ENCODE assay signal across 9 cellular contexts in genomic region chr10:103555712-103556111, GRCh38.
DNase-seq lines count a peak whose midpoint lies in the region; ATAC-seq, FAIRE-seq and TF ChIP-seq lines count a peak whose summit lies in the region.
"Had no signal": no experiment of that assay in that cellular context is flagged by ENCODE, and none has a peak within 500 bp of the region (broad histone marks: within the 10 kb centered on the region; RNA-seq: fewer than 3 reads in every experiment).

No MANE protein-coding gene starts in this region.

- no peak for ATAC-seq in HG02981 (IDR thresholded peaks at IDR 0.05; ENCODE audit: unreplicated experiment)
- no peak for ATAC-seq in HG03159 (IDR thresholded peaks at IDR 0.05; ENCODE audit: unreplicated experiment)

- peaks cover 0 to 2% of the 10 kb centered on the region in 2 experiments for H4K20me1 ChIP-seq in H1 (replicated peaks in 1 of 2; ENCODE audit: control insufficient read depth in 1 of 2, insufficient read depth in 2 of 2, low read length in 2 of 2)

- DNase-seq in BE2C (no peak), H1 (ENCODE audit: low read depth in 1 of 2, low spot score in 2 of 2) (no peak), osteocyte (ENCODE audit: extremely low spot score, unreplicated experiment) (no peak), NCI-H1092 (lab: John Stamatoyannopoulos, UW) (no peak), NCI-H2196 (lab: John Stamatoyannopoulos, UW; ENCODE audit: unreplicated experiment) (no peak)
- DNase-seq: NCI-H1436 treated with DMSO at 0.1 percent for 48 hours had no signal

- no peak overlapping the region for H2BK20ac ChIP-seq in H1 (ENCODE audit: low read length)

- no peaks in the 10 kb centered on the region for H3K79me1 ChIP-seq in H1 (ENCODE audit: low read depth, low read length)

- H3K14ac ChIP-seq in H1 (ENCODE audit: insufficient read length): no peak overlapping the region

- no peak overlapping the region for H4K8ac ChIP-seq in H1 (ENCODE audit: extremely low read depth, insufficient read depth, low read length)

- TF ChIP-seq CTCF in BE2C (IDR thresholded peaks at IDR 0.05; ENCODE audit: low read depth, low read length): no peak
- no peak for TF ChIP-seq CTCF in H1 (IDR thresholded peaks at IDR 0.05; ENCODE audit: control extremely low read depth in 1 of 3, insufficient read depth in 1 of 3, low read depth in 1 of 3, low read length in 3 of 3)
- no peak for TF ChIP-seq CTCF in osteocyte (IDR thresholded peaks at IDR 0.05)

- H3K23ac ChIP-seq in H1 (ENCODE audit: insufficient read length): no peak overlapping the region

- H3K9me3 Mint-ChIP-seq in osteocyte (ENCODE audit: unreplicated experiment): no peaks in the 10 kb centered on the region

- H3K4me1 Mint-ChIP-seq in osteocyte (ENCODE audit: unreplicated experiment): peaks cover 9% of the 10 kb centered on the region

- H3K27ac ChIP-seq in HUES48 (ENCODE audit: low read depth, low read length): no peak overlapping the region
- no peak overlapping the region for H3K27ac ChIP-seq in H1 (ENCODE audit: low read depth, low read length)

- no peak for FAIRE-seq in H1 (lab: Jason Lieb, UNC)

- CTCF ChIA-PET in H1 (lab: Charles Lee; ENCODE audit: partially characterized antibody): interaction anchor here (1.4 to 3.1 kb wide), 5 partner anchors 8 to 63 kb away, joined by 3 to 14 read pairs (median 5); partner anchors contain the start of gene NEURL1

- no peak overlapping the region for H3K27ac Mint-ChIP-seq in osteocyte (ENCODE audit: unreplicated experiment)

- no peak for TF ChIP-seq EP300 in H1 (IDR thresholded peaks at IDR 0.05; ENCODE audit: borderline replicate concordance in 1 of 2, low read depth in 2 of 2, low read length in 2 of 2)

- no peak overlapping the region for H3K4ac ChIP-seq in H1 (replicated peaks; ENCODE audit: insufficient read length, low read depth, low read length)

- H4K5ac ChIP-seq in H1 (ENCODE audit: insufficient read length, low read depth, low read length): no peak overlapping the region

- peak overlapping the region; percentile 54 for H3K4me3 Mint-ChIP-seq in osteocyte (ENCODE audit: unreplicated experiment)

- H2BK15ac ChIP-seq in H1 (ENCODE audit: low read length): no peak overlapping the region

- no peak overlapping the region for H2BK120ac ChIP-seq in H1 (replicated peaks; ENCODE audit: low read depth, low read length)

- H3K36me3 Mint-ChIP-seq in osteocyte (ENCODE audit: unreplicated experiment): no peaks in the 10 kb centered on the region

- H3K56ac ChIP-seq in H1 (replicated peaks; ENCODE audit: insufficient read length, low read depth, low read length): no peak overlapping the region

- peak overlapping the region; percentile 60; the same call in 1 of the 2 replicates for H2BK12ac ChIP-seq in H1 (ENCODE audit: low read depth, low read length)

- no peaks in the 10 kb centered on the region for H3K27me3 ChIP-seq in BE2C
- H3K27me3 ChIP-seq in HUES48 (ENCODE audit: control insufficient read depth, insufficient read depth, low read length): peaks cover 20% of the 10 kb centered on the region
- H3K27me3 ChIP-seq in H1 (replicated peaks in 1 of 4; ENCODE audit: control insufficient read depth in 3 of 4, extremely low read depth in 1 of 4, insufficient read depth in 3 of 4, low read length in 3 of 4): peaks cover 0 to 13% (median 10%) of the 10 kb centered on the region in 4 experiments; a peak in 5 of 7 replicates

- H3K36me3 ChIP-seq in BE2C (no peaks in the 10 kb centered on the region), HUES48 (ENCODE audit: control insufficient read depth, insufficient read depth, low read length) (no peaks in the 10 kb centered on the region), H1 (ENCODE audit: control insufficient read depth in 2 of 4, insufficient read depth in 4 of 4, low read length in 3 of 4) (no peaks in the 10 kb centered on the region)

- no peak overlapping the region for H2AK5ac ChIP-seq in H1 (ENCODE audit: low read depth, low read length)

- H2AFZ ChIP-seq in H1 (ENCODE audit: low read length): no peak overlapping the region

- H4K91ac ChIP-seq in H1 (replicated peaks; ENCODE audit: insufficient read length, low read length): no peak overlapping the region

- 85% methylated on average over 10 of the region's 11 CpGs; no CpG with 5 or more reads in 1 of the 2 experiments for WGBS in H1 (ENCODE audit: extremely low coverage in 1 of 2, insufficient coverage in 1 of 2, insufficient read length in 1 of 2, insufficient replicate concordance in 2 of 2, low coverage in 1 of 2, low lambda C conversion rate in 2 of 2, missing lambda C conversion rate in 1 of 2), 2 experiments

- no peak overlapping the region for H3K18ac ChIP-seq in H1 (ENCODE audit: extremely low read depth, low read length)

- TF ChIP-seq POLR2A in H1 (IDR thresholded peaks at IDR 0.05; ENCODE audit: control extremely low read depth in 1 of 2, low read depth in 2 of 2, low read length in 2 of 2): no peak

- H3K4me3 ChIP-seq in BE2C (ENCODE audit: low read depth, low read length): peak overlapping the region; percentile 58
- H3K4me3 ChIP-seq in HUES48 (ENCODE audit: low read depth, low read length): peak overlapping the region; percentile 57
- H3K4me3 ChIP-seq in H1 (ENCODE audit: extremely low read depth in 1 of 4, insufficient read depth in 2 of 4, low read depth in 3 of 4, low read length in 4 of 4): peak overlapping the region in 3 of 4 experiments; percentile 37 to 63 (median 41); a peak in 4 of 8 replicates

- H3K9me3 ChIP-seq in BE2C (no peaks in the 10 kb centered on the region), HUES48 (ENCODE audit: control insufficient read depth, insufficient read depth, low read length) (no peaks in the 10 kb centered on the region), H1 (ENCODE audit: insufficient read depth in 2 of 2, low read depth in 1 of 2, low read length in 1 of 2) (no peaks in the 10 kb centered on the region)

- peak overlapping the region; percentile 71 to 81 for H3K4me2 ChIP-seq in H1 (ENCODE audit: insufficient read depth in 1 of 2, low read depth in 2 of 2, low read length in 2 of 2)

- POLR2A ChIA-PET in H1 (lab: Charles Lee; ENCODE audit: partially characterized antibody): no interaction called here

- H2BK5ac ChIP-seq in H1 (ENCODE audit: low read depth, low read length): no peak overlapping the region

- peaks cover 10% of the 10 kb centered on the region for H3K4me1 ChIP-seq in BE2C
- peaks cover 3% of the 10 kb centered on the region; the same call in 1 of the 2 replicates for H3K4me1 ChIP-seq in HUES48 (ENCODE audit: control insufficient read depth, insufficient read depth, low read length)
- peaks cover 0 to 6% (median 0%) of the 10 kb centered on the region in 4 experiments; a peak in 3 of 7 replicates for H3K4me1 ChIP-seq in H1 (replicated peaks in 1 of 4; ENCODE audit: control insufficient read depth in 3 of 4, insufficient read depth in 4 of 4, low read length in 3 of 4)

- H3K23me2 ChIP-seq in H1 (ENCODE audit: low read depth, low read length): peaks cover 3% of the 10 kb centered on the region; the same call in 1 of the 2 replicates

- no peak for TF ChIP-seq RAD21 in H1 (IDR thresholded peaks at IDR 0.05 in 1 of 2, conservative IDR thresholded peaks at IDR 0.05 in 1 of 2; ENCODE audit: low read depth in 2 of 2, low read length in 2 of 2)

- no peaks in the 10 kb centered on the region for H3K79me2 ChIP-seq in H1 (ENCODE audit: control insufficient read depth in 1 of 2, insufficient read depth in 2 of 2, low read length in 2 of 2)

- H3K9ac ChIP-seq in HUES48 (ENCODE audit: low read depth, low read length) (no peak overlapping the region), H1 (replicated peaks in 1 of 4; ENCODE audit: extremely low read depth in 1 of 4, low read depth in 3 of 4, low read length in 3 of 4) (no peak overlapping the region)

- H3K27me3 Mint-ChIP-seq in osteocyte (ENCODE audit: unreplicated experiment): peaks cover 38% of the 10 kb centered on the region

TF ChIP-seq in H1, 55 proteins besides CTCF, POLR2A, EP300 and RAD21 (continues in another document):
- TF ChIP-seq NRF1 (IDR thresholded peaks at IDR 0.05; ENCODE audit: low read depth, low read length) (no peak), KDM4A (IDR thresholded peaks at IDR 0.05; ENCODE audit: low read depth, low read length, severe bottlenecking) (no peak), ATF2 (IDR thresholded peaks at IDR 0.05; ENCODE audit: low read length) (no peak), E2F6 (IDR thresholded peaks at IDR 0.05) (no peak), TAF7 (optimal IDR thresholded peaks at IDR 0.05; ENCODE audit: borderline replicate concordance, low read depth, low read length) (no peak), GTF2F1 (IDR thresholded peaks at IDR 0.05; ENCODE audit: borderline replicate concordance, low read depth, low read length) (no peak), SAP30 (IDR thresholded peaks at IDR 0.05; ENCODE audit: insufficient read depth, insufficient replicate concordance, low read length) (no peak), RBBP5 (IDR thresholded peaks at IDR 0.05; ENCODE audit: borderline replicate concordance, low read depth, low read length) (no peak), SRF (IDR thresholded peaks at IDR 0.05; ENCODE audit: low read depth, low read length) (no peak)
